Comparison of ENCODE assay signal across 1 cellular context in the genomic region with DNA sequence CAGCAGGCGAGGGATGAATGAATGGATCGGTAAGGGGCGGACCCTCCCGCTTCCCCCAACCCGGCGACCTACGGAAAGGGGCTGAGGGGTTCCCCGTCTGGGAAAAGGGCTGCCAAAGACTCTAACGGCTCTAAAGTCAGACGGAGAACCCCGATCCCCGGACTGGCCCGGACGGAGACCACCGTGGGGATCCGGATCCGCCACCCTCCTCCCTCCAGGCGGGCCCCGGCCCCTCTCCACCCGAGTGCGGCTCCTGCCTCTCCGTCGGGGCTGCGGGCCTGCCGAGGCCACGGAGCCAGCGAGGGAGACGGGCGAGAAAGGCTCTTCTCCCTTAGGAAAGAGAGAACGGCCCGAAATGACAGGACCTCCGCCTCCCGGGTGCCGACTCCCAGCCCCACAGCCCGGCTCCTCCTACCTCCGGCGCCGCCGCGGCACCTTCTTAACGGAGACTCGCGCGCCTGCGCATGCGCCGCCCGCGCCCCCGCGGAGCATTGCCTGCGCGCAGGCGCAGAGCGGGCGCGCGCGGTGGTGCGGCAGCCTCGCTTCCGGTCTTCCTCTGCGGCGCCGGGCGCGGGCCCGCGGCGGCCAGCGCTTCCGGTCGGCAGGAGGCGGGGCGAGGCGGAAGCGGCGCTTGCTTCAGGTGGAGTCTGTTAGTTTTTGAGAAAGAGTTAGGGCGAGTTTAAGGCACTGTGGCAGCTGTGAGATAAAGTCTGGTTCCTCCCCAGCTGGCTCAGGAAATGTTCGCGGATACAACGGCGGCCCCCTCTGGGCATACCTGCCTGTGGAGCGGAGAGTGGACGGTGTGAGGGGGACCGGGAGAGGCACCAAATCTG.
TF ChIP-seq lines count a peak whose summit lies in the region.

A gene with protein sequence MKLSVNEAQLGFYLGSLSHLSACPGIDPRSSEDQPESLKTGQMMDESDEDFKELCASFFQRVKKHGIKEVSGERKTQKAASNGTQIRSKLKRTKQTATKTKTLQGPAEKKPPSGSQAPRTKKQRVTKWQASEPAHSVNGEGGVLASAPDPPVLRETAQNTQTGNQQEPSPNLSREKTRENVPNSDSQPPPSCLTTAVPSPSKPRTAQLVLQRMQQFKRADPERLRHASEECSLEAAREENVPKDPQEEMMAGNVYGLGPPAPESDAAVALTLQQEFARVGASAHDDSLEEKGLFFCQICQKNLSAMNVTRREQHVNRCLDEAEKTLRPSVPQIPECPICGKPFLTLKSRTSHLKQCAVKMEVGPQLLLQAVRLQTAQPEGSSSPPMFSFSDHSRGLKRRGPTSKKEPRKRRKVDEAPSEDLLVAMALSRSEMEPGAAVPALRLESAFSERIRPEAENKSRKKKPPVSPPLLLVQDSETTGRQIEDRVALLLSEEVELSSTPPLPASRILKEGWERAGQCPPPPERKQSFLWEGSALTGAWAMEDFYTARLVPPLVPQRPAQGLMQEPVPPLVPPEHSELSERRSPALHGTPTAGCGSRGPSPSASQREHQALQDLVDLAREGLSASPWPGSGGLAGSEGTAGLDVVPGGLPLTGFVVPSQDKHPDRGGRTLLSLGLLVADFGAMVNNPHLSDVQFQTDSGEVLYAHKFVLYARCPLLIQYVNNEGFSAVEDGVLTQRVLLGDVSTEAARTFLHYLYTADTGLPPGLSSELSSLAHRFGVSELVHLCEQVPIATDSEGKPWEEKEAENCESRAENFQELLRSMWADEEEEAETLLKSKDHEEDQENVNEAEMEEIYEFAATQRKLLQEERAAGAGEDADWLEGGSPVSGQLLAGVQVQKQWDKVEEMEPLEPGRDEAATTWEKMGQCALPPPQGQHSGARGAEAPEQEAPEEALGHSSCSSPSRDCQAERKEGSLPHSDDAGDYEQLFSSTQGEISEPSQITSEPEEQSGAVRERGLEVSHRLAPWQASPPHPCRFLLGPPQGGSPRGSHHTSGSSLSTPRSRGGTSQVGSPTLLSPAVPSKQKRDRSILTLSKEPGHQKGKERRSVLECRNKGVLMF (N-terminal part only) (minus strand): TSS at position 462 of the 833 bp plus-strand sequence. CDS start 2,642 bp downstream, outside the sequence.

TF ChIP-seq in K562, 482 proteins besides CTCF, POLR2A, EP300 and RAD21 (continued from another document and continues in another):
- TF ChIP-seq, protein P1, sequence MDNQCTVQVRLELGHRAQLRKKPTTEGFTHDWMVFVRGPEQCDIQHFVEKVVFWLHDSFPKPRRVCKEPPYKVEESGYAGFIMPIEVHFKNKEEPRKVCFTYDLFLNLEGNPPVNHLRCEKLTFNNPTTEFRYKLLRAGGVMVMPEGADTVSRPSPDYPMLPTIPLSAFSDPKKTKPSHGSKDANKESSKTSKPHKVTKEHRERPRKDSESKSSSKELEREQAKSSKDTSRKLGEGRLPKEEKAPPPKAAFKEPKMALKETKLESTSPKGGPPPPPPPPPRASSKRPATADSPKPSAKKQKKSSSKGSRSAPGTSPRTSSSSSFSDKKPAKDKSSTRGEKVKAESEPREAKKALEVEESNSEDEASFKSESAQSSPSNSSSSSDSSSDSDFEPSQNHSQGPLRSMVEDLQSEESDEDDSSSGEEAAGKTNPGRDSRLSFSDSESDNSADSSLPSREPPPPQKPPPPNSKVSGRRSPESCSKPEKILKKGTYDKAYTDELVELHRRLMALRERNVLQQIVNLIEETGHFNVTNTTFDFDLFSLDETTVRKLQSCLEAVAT (IDR thresholded peaks at IDR 0.05), result no peak
- TF ChIP-seq SAFB (IDR thresholded peaks at IDR 0.05; ENCODE audit: borderline replicate concordance, low read depth, low read length), result 0 out of 2 replicates have a peak, but pooled peaks have one; percentile 15
- TF ChIP-seq, protein P2, sequence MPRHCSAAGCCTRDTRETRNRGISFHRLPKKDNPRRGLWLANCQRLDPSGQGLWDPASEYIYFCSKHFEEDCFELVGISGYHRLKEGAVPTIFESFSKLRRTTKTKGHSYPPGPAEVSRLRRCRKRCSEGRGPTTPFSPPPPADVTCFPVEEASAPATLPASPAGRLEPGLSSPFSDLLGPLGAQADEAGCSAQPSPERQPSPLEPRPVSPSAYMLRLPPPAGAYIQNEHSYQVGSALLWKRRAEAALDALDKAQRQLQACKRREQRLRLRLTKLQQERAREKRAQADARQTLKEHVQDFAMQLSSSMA (CRISPR knock-in tag; IDR thresholded peaks at IDR 0.05), result 0 out of 2 replicates have a peak, but pooled peaks have one; percentile 73
- TF ChIP-seq CTBP1 (IDR thresholded peaks at IDR 0.05; ENCODE audit: borderline replicate concordance), result peak; percentile 53
- TF ChIP-seq, protein P3, sequence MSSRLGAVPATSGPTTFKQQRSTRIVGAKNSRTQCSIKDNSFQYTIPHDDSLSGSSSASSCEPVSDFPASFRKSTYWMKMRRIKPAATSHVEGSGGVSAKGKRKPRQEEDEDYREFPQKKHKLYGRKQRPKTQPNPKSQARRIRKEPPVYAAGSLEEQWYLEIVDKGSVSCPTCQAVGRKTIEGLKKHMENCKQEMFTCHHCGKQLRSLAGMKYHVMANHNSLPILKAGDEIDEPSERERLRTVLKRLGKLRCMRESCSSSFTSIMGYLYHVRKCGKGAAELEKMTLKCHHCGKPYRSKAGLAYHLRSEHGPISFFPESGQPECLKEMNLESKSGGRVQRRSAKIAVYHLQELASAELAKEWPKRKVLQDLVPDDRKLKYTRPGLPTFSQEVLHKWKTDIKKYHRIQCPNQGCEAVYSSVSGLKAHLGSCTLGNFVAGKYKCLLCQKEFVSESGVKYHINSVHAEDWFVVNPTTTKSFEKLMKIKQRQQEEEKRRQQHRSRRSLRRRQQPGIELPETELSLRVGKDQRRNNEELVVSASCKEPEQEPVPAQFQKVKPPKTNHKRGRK (tag; IDR thresholded peaks at IDR 0.05), result no peak
- TF ChIP-seq GABPA (tag; conservative IDR thresholded peaks at IDR 0.05; ENCODE audit: low read depth), result peak; percentile 96
- peak; percentile 37; the same call in 1 of the 2 replicates for TF ChIP-seq KDM2B (CRISPR knock-in tag; IDR thresholded peaks at IDR 0.05)
- TF ChIP-seq SIN3A (IDR thresholded peaks at IDR 0.05; ENCODE audit: borderline replicate concordance in 2 of 2, control insufficient read depth in 1 of 2, low read depth in 2 of 2, low read length in 2 of 2), result peak; percentile 44 to 69; a peak in 3 of 4 replicates
- TF ChIP-seq NRF1 (conservative IDR thresholded peaks at IDR 0.05 in 1 of 2, IDR thresholded peaks at IDR 0.05 in 1 of 2), result peak; percentile 97 to 98
- TF ChIP-seq ZNF586 (CRISPR knock-in tag; conservative IDR thresholded peaks at IDR 0.05), result no peak
- TF ChIP-seq, protein P4, sequence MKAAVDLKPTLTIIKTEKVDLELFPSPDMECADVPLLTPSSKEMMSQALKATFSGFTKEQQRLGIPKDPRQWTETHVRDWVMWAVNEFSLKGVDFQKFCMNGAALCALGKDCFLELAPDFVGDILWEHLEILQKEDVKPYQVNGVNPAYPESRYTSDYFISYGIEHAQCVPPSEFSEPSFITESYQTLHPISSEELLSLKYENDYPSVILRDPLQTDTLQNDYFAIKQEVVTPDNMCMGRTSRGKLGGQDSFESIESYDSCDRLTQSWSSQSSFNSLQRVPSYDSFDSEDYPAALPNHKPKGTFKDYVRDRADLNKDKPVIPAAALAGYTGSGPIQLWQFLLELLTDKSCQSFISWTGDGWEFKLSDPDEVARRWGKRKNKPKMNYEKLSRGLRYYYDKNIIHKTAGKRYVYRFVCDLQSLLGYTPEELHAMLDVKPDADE (conservative IDR thresholded peaks at IDR 0.05; ENCODE audit: control insufficient read depth, low read depth, low read length), result 0 out of 2 replicates have a peak, but pooled peaks have one; percentile 35
- TF ChIP-seq, protein P5, sequence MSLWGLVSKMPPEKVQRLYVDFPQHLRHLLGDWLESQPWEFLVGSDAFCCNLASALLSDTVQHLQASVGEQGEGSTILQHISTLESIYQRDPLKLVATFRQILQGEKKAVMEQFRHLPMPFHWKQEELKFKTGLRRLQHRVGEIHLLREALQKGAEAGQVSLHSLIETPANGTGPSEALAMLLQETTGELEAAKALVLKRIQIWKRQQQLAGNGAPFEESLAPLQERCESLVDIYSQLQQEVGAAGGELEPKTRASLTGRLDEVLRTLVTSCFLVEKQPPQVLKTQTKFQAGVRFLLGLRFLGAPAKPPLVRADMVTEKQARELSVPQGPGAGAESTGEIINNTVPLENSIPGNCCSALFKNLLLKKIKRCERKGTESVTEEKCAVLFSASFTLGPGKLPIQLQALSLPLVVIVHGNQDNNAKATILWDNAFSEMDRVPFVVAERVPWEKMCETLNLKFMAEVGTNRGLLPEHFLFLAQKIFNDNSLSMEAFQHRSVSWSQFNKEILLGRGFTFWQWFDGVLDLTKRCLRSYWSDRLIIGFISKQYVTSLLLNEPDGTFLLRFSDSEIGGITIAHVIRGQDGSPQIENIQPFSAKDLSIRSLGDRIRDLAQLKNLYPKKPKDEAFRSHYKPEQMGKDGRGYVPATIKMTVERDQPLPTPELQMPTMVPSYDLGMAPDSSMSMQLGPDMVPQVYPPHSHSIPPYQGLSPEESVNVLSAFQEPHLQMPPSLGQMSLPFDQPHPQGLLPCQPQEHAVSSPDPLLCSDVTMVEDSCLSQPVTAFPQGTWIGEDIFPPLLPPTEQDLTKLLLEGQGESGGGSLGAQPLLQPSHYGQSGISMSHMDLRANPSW (CRISPR knock-in tag; IDR thresholded peaks at IDR 0.05), result no peak
- no peak for TF ChIP-seq NCOA6 (IDR thresholded peaks at IDR 0.05)
- TF ChIP-seq, protein P6, sequence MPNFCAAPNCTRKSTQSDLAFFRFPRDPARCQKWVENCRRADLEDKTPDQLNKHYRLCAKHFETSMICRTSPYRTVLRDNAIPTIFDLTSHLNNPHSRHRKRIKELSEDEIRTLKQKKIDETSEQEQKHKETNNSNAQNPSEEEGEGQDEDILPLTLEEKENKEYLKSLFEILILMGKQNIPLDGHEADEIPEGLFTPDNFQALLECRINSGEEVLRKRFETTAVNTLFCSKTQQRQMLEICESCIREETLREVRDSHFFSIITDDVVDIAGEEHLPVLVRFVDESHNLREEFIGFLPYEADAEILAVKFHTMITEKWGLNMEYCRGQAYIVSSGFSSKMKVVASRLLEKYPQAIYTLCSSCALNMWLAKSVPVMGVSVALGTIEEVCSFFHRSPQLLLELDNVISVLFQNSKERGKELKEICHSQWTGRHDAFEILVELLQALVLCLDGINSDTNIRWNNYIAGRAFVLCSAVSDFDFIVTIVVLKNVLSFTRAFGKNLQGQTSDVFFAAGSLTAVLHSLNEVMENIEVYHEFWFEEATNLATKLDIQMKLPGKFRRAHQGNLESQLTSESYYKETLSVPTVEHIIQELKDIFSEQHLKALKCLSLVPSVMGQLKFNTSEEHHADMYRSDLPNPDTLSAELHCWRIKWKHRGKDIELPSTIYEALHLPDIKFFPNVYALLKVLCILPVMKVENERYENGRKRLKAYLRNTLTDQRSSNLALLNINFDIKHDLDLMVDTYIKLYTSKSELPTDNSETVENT (CRISPR knock-in tag; IDR thresholded peaks at IDR 0.05), result 0 out of 2 replicates have a peak, but pooled peaks have one; percentile 42
- TF ChIP-seq, protein P7, sequence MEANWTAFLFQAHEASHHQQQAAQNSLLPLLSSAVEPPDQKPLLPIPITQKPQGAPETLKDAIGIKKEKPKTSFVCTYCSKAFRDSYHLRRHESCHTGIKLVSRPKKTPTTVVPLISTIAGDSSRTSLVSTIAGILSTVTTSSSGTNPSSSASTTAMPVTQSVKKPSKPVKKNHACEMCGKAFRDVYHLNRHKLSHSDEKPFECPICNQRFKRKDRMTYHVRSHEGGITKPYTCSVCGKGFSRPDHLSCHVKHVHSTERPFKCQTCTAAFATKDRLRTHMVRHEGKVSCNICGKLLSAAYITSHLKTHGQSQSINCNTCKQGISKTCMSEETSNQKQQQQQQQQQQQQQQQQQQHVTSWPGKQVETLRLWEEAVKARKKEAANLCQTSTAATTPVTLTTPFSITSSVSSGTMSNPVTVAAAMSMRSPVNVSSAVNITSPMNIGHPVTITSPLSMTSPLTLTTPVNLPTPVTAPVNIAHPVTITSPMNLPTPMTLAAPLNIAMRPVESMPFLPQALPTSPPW (CRISPR knock-in tag; IDR thresholded peaks at IDR 0.05), result peak; percentile 90
- no peak for TF ChIP-seq NR3C1 (CRISPR knock-in tag; IDR thresholded peaks at IDR 0.05)
- no peak for TF ChIP-seq NEUROD1 (IDR thresholded peaks at IDR 0.05; ENCODE audit: borderline replicate concordance, low read depth, low read length, partially characterized antibody)
- TF ChIP-seq TFAM (CRISPR knock-in tag; conservative IDR thresholded peaks at IDR 0.05), result no peak
- TF ChIP-seq TGIF2 (CRISPR knock-in tag; IDR thresholded peaks at IDR 0.05), result no peak
- TF ChIP-seq GATAD2B (IDR thresholded peaks at IDR 0.05; ENCODE audit: borderline replicate concordance), result peak; percentile 79; the same call in 1 of the 2 replicates
- TF ChIP-seq COPS2 (conservative IDR thresholded peaks at IDR 0.05), result no peak
- TF ChIP-seq TEAD1 (CRISPR knock-in tag; IDR thresholded peaks at IDR 0.05), result 0 out of 4 replicates have a peak, but pooled peaks of 1 of the 2 experiments have one; percentile 8
- 0 out of 2 replicates have a peak, but pooled peaks have one; percentile 55 for TF ChIP-seq RB1 (IDR thresholded peaks at IDR 0.05; ENCODE audit: low read depth)
- TF ChIP-seq SIN3B (IDR thresholded peaks at IDR 0.05; ENCODE audit: low read depth), result peak; percentile 10; the same call in 1 of the 2 replicates
- TF ChIP-seq ELF1 (tag; IDR thresholded peaks at IDR 0.05), result peak; percentile 97
- TF ChIP-seq, protein P8, sequence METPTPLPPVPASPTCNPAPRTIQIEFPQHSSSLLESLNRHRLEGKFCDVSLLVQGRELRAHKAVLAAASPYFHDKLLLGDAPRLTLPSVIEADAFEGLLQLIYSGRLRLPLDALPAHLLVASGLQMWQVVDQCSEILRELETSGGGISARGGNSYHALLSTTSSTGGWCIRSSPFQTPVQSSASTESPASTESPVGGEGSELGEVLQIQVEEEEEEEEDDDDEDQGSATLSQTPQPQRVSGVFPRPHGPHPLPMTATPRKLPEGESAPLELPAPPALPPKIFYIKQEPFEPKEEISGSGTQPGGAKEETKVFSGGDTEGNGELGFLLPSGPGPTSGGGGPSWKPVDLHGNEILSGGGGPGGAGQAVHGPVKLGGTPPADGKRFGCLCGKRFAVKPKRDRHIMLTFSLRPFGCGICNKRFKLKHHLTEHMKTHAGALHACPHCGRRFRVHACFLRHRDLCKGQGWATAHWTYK (CRISPR knock-in tag; IDR thresholded peaks at IDR 0.05), result peak; percentile 42; the same call in 1 of the 2 replicates
